Comparison of ENCODE assay signal across 10 cellular contexts in the genomic region with DNA sequence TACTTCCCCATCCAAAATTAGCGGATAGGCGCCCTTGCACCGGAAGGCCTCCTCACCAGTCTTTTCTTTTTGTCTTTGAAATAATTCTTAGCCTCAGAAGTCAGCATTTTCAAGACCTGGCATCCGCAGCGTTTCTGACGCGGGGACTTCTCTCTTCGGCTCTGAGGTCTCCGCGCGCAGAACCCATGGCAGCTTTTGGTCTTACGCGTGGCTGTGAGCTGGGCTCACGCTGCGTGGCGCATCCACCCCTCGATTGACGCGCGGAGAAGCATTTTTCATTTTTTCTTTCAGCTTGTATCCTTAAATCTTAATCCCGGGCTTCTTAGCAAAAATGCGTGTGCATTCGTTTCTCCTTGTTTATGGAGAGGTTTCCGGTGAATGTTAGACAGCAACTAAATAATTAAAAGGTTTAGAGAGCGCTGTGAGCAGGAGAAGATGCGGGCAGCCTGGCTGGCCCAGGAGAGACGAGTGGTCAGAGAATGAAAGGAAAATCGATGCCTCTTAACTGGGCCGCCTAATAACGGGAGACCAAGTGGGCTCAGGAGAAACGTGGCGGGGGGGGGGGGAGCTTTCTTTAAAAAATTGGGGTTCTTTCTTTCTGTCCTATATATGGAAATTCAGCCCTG. TPM values are rescaled to one million over a fixed set of nuclear protein-coding genes. Genes with fewer than 3 reads are reported as not detected.
DNase-seq lines count a peak whose midpoint lies in the region; ATAC-seq, FAIRE-seq and TF ChIP-seq lines count a peak whose summit lies in the region.
"Had no signal": no experiment of that assay in that cellular context is flagged by ENCODE, and none has a peak within 500 bp of the region (broad histone marks: within the 10 kb centered on the region; RNA-seq: fewer than 3 reads in every experiment).

No MANE protein-coding gene starts in this region.

- peaks cover 100% of the 10 kb centered on the region for H3K27me3 ChIP-seq in left ventricle myocardium inferior (ENCODE audit: low read depth)
- H3K27me3 ChIP-seq in keratinocyte (ENCODE audit: control insufficient read depth, extremely low read depth, insufficient read depth, low read length) = peaks cover 12% of the 10 kb centered on the region
- peaks cover 58% of the 10 kb centered on the region for H3K27me3 ChIP-seq in thymus (ENCODE audit: control insufficient read depth, insufficient read depth)
- H3K27me3 ChIP-seq in right cardiac atrium (ENCODE audit: control insufficient read depth, insufficient read depth) = no peaks in the 10 kb centered on the region
- peaks cover 95% of the 10 kb centered on the region for H3K27me3 ChIP-seq in lower lobe of right lung (ENCODE audit: low read depth)

- peaks cover 74% of the 10 kb centered on the region for H3K4me1 ChIP-seq in left ventricle myocardium inferior
- H3K4me1 ChIP-seq in keratinocyte (ENCODE audit: control insufficient read depth, extremely low read depth, insufficient read depth, low read length) = peaks cover 3% of the 10 kb centered on the region
- H3K4me1 ChIP-seq in thymus (ENCODE audit: control insufficient read depth, insufficient read depth, low read length) = peaks cover 38% of the 10 kb centered on the region
- H3K4me1 ChIP-seq in right cardiac atrium (ENCODE audit: control insufficient read depth, insufficient read depth, low read length) = peaks cover 6% of the 10 kb centered on the region
- H3K4me1 ChIP-seq in lower lobe of right lung = peaks cover 63% of the 10 kb centered on the region

- FAIRE-seq in keratinocyte (lab: Jason Lieb, UNC) = no peak

- peak overlapping the region; percentile 86 for H3K27ac Mint-ChIP-seq in activated T-helper 1 cell treated with anti-CD3 and anti-CD28 coated beads, Interleukin-12 subunit alpha, Interleukin-12 subunit beta, Interleukin-2, Interleukin-4 antibody, amounts not matched to agents 30 ng/mL and 10 ng/mL and 1 ng/mL, durations not matched to agents 14 hours and 24 hours and 36 hours

- H3K9ac ChIP-seq in keratinocyte (ENCODE audit: control insufficient read depth, extremely low read depth, insufficient read depth, low read length) = peak overlapping the region; percentile 37
- H3K9ac ChIP-seq: BLaER1 had no signal

- H3K36me3 ChIP-seq in left ventricle myocardium inferior (no peaks in the 10 kb centered on the region), keratinocyte (ENCODE audit: control insufficient read depth in 2 of 2, extremely low read depth in 1 of 2, insufficient read depth in 2 of 2, low read length in 2 of 2) (no peaks in the 10 kb centered on the region), thymus (ENCODE audit: control insufficient read depth, insufficient read depth) (no peaks in the 10 kb centered on the region), lower lobe of right lung (no peaks in the 10 kb centered on the region)
- H3K36me3 ChIP-seq: BLaER1 had no signal

- no peak for DNase-seq in left ventricle myocardium inferior
- no peak for DNase-seq in left ventricle myocardium superior
- no peak for DNase-seq in activated T-helper 1 cell treated with anti-CD3 and anti-CD28 coated beads, Interleukin-12 subunit alpha, Interleukin-12 subunit beta, Interleukin-2, Interleukin-4 antibody, amounts not matched to agents 30 ng/mL and 10 ng/mL and 1 ng/mL, durations not matched to agents 14 hours and 24 hours and 36 hours (ENCODE audit: low spot score)
- DNase-seq in keratinocyte (ENCODE audit: low read depth, low spot score) = no peak
- no peak for DNase-seq in right cardiac atrium
- no peak for DNase-seq in Right ventricle myocardium inferior (ENCODE audit: missing footprints)
- DNase-seq in lower lobe of right lung = no peak

- H3K4me1 Mint-ChIP-seq in activated T-helper 1 cell treated with anti-CD3 and anti-CD28 coated beads, Interleukin-12 subunit alpha, Interleukin-12 subunit beta, Interleukin-2, Interleukin-4 antibody, amounts not matched to agents 30 ng/mL and 10 ng/mL and 1 ng/mL, durations not matched to agents 14 hours and 24 hours and 36 hours (ENCODE audit: low read depth) = peaks cover 48% of the 10 kb centered on the region

- H3K27me3 Mint-ChIP-seq in activated T-helper 1 cell treated with anti-CD3 and anti-CD28 coated beads, Interleukin-12 subunit alpha, Interleukin-12 subunit beta, Interleukin-2, Interleukin-4 antibody, amounts not matched to agents 30 ng/mL and 10 ng/mL and 1 ng/mL, durations not matched to agents 14 hours and 24 hours and 36 hours (ENCODE audit: insufficient read depth) = peaks cover 34% of the 10 kb centered on the region

- dilution Hi-C loops in keratinocyte (cut with MboI; ENCODE audit: extremely low pct_ligation_motif_present, low sequenced_read_pairs) = no loop called here

- intact Hi-C loops in left ventricle myocardium inferior (cut with micrococcal nuclease) = no loop called here
- intact Hi-C loops in left ventricle myocardium superior (cut with micrococcal nuclease) = no loop called here
- intact Hi-C loops in activated T-helper 1 cell treated with anti-CD3 and anti-CD28 coated beads, Interleukin-12 subunit alpha, Interleukin-12 subunit beta, Interleukin-2, Interleukin-4 antibody, amounts not matched to agents 30 ng/mL and 10 ng/mL and 1 ng/mL, durations not matched to agents 14 hours and 24 hours and 36 hours (cut with micrococcal nuclease) = loop anchor here (2.0 to 10.0 kb wide), 8 partner anchors 130 to 1250 kb away; partner anchors contain the start of gene TAF3
- intact Hi-C loops in right cardiac atrium (cut with DNase I) = no loop called here
- intact Hi-C loops in Right ventricle myocardium inferior (cut with DNase I) = loop anchor here (5.0 to 10.0 kb wide), 3 partner anchors 222 to 422 kb away; no protein-coding TSS in a partner anchor
- intact Hi-C loops in lower lobe of right lung (cut with DNase I) = no loop called here

- H3K4me2 ChIP-seq in keratinocyte (ENCODE audit: control insufficient read depth, extremely low read depth, insufficient read depth, low read depth, low read length) = peak overlapping the region; percentile 37

- TF ChIP-seq CTCF in left ventricle myocardium inferior (IDR thresholded peaks at IDR 0.05; ENCODE audit: borderline replicate concordance) (no peak), keratinocyte (optimal IDR thresholded peaks at IDR 0.05 in 1 of 3, IDR thresholded peaks at IDR 0.05 in 1 of 3, conservative IDR thresholded peaks at IDR 0.05 in 1 of 3; ENCODE audit: extremely low read depth in 1 of 3, insufficient read depth in 2 of 3, low read length in 3 of 3) (no peak), lower lobe of right lung (IDR thresholded peaks at IDR 0.05) (no peak)

- peaks cover 29% of the 10 kb centered on the region for H3K79me2 ChIP-seq in keratinocyte (ENCODE audit: control insufficient read depth, insufficient read depth, low read length)

- peak overlapping the region; percentile 77 for H3K4me3 Mint-ChIP-seq in activated T-helper 1 cell treated with anti-CD3 and anti-CD28 coated beads, Interleukin-12 subunit alpha, Interleukin-12 subunit beta, Interleukin-2, Interleukin-4 antibody, amounts not matched to agents 30 ng/mL and 10 ng/mL and 1 ng/mL, durations not matched to agents 14 hours and 24 hours and 36 hours

- H3K9me3 ChIP-seq in left ventricle myocardium inferior (replicated peaks) (no peaks in the 10 kb centered on the region), keratinocyte (ENCODE audit: control insufficient read depth, low read depth, low read length) (no peaks in the 10 kb centered on the region), thymus (ENCODE audit: control insufficient read depth) (no peaks in the 10 kb centered on the region), right cardiac atrium (ENCODE audit: control insufficient read depth, low read length) (no peaks in the 10 kb centered on the region), lower lobe of right lung (no peaks in the 10 kb centered on the region)
- H3K9me3 ChIP-seq: body of pancreas had no signal

- WGBS in thymus = 6% methylated on average over 32 of the region's 32 CpGs
- WGBS in right cardiac atrium = 39% methylated on average over 32 of the region's 32 CpGs

- no peaks in the 10 kb centered on the region for H3K9me1 ChIP-seq in keratinocyte (ENCODE audit: control insufficient read depth, extremely low read depth, insufficient read depth, low read length)

- no peaks in the 10 kb centered on the region for H4K20me1 ChIP-seq in keratinocyte (ENCODE audit: control insufficient read depth, extremely low read depth, insufficient read depth, low read length)

- H3K36me3 Mint-ChIP-seq in activated T-helper 1 cell treated with anti-CD3 and anti-CD28 coated beads, Interleukin-12 subunit alpha, Interleukin-12 subunit beta, Interleukin-2, Interleukin-4 antibody, amounts not matched to agents 30 ng/mL and 10 ng/mL and 1 ng/mL, durations not matched to agents 14 hours and 24 hours and 36 hours (ENCODE audit: low read depth) = peaks cover 18% of the 10 kb centered on the region

- H3K9me3 Mint-ChIP-seq in activated T-helper 1 cell treated with anti-CD3 and anti-CD28 coated beads, Interleukin-12 subunit alpha, Interleukin-12 subunit beta, Interleukin-2, Interleukin-4 antibody, amounts not matched to agents 30 ng/mL and 10 ng/mL and 1 ng/mL, durations not matched to agents 14 hours and 24 hours and 36 hours = no peaks in the 10 kb centered on the region

- ATAC-seq in left ventricle myocardium superior (no peak), right cardiac atrium (no peak), Right ventricle myocardium inferior (no peak), lower lobe of right lung (no peak)

- H3K27ac ChIP-seq in left ventricle myocardium inferior (replicated peaks) (peak overlapping the region; percentile 60), keratinocyte (ENCODE audit: control insufficient read depth, insufficient read depth, low read length) (peak overlapping the region; percentile 14), thymus (ENCODE audit: low read depth) (no peak overlapping the region), right cardiac atrium (ENCODE audit: low read length) (no peak overlapping the region), lower lobe of right lung (no peak overlapping the region)
- H3K27ac ChIP-seq: BLaER1, body of pancreas had no signal

- no peak overlapping the region for H2AFZ ChIP-seq in keratinocyte (ENCODE audit: control insufficient read depth, low read length)

- H3K4me3 ChIP-seq in left ventricle myocardium inferior (peak overlapping the region; percentile 67), keratinocyte (ENCODE audit: control insufficient read depth in 2 of 3, extremely low read depth in 1 of 3, insufficient read depth in 2 of 3, low read depth in 1 of 3, low read length in 3 of 3) (peak overlapping the region in 1 of 3 experiments; percentile 19), thymus (ENCODE audit: low read length) (peak overlapping the region; percentile 37), right cardiac atrium (ENCODE audit: low read length) (no peak overlapping the region), lower lobe of right lung (no peak overlapping the region)
- H3K4me3 ChIP-seq: body of pancreas had no signal

RNA-seq across cellular contexts. Expression of gene GATA3, which starts 2.0 kb away (rescaled TPM):
- total RNA-seq in left ventricle myocardium inferior (1.4 TPM), left ventricle myocardium superior (1.1 TPM), right cardiac atrium (1 to 10 TPM in 2 of 4 donors, under 1 TPM in 2; 0.76 to 1.7 (median 0.95) TPM), Right ventricle myocardium inferior (1.3 TPM), lower lobe of right lung (4.6 TPM)
- total RNA-seq in activated T-helper 1 cell treated with anti-CD3 and anti-CD28 coated beads, Interleukin-12 subunit alpha, Interleukin-12 subunit beta, Interleukin-2, Interleukin-4 antibody, amounts not matched to agents 30 ng/mL and 10 ng/mL and 1 ng/mL, durations not matched to agents 14 hours and 24 hours and 36 hours = 79.5 TPM in 2 replicates
- polyA plus RNA-seq in keratinocyte (1.7 to 7.7 TPM (median 4.0 TPM) in 3 replicates), thymus (17.5 TPM), right cardiac atrium (1.4 TPM)
- 13.3 TPM for polyA plus RNA-seq in keratinocyte (2011; ENCODE audit: low read depth)
- polyA plus RNA-seq in keratinocyte (2011; cell fraction: cytosol; rRNA removed) = 4.7 and 5.3 TPM in 2 replicates
- 15.8 and 15.9 TPM in 2 replicates for polyA plus RNA-seq in keratinocyte (2011; cell fraction: nucleus; rRNA removed)
- polyA plus RNA-seq in keratinocyte (2012; ENCODE audit: low replicate concordance) = 20.8 and 33.0 TPM in 2 replicates
- 1.0 to 7.4 TPM (median 1.9 TPM) in 3 replicates for polyA minus RNA-seq in keratinocyte
- polyA minus RNA-seq in keratinocyte (2011; cell fraction: cytosol; rRNA and poly(A)+ RNA removed) = 4.4 TPM
- polyA minus RNA-seq in keratinocyte (2011; cell fraction: nucleus; rRNA and poly(A)+ RNA removed) = 5.5 and 5.8 TPM in 2 replicates

Comparison
In these comparisons a context has a peak if more than half of its experiments do, and no peak if none do; other contexts are left out.
1. H3K27ac ChIP-seq: peak in left ventricle myocardium inferior (single experiment) and keratinocyte (single experiment); none in thymus (single experiment), right cardiac atrium (single experiment) and lower lobe of right lung (single experiment).
2. H3K4me3 ChIP-seq: peak in left ventricle myocardium inferior (single experiment) and thymus (single experiment); none in right cardiac atrium (single experiment) and lower lobe of right lung (single experiment).
3. intact Hi-C loops: an anchor here in activated T-helper 1 cell treated with anti-CD3 and anti-CD28 coated beads, Interleukin-12 subunit alpha, Interleukin-12 subunit beta, Interleukin-2, Interleukin-4 antibody, amounts not matched to agents 30 ng/mL and 10 ng/mL and 1 ng/mL, durations not matched to agents 14 hours and 24 hours and 36 hours (2.0 to 10.0 kb wide) and Right ventricle myocardium inferior (5.0 to 10.0 kb wide); none called in left ventricle myocardium inferior, left ventricle myocardium superior, right cardiac atrium and lower lobe of right lung.
4. RNA of gene GATA3, which starts 2.0 kb away (total RNA-seq): 79.5 TPM in activated T-helper 1 cell treated with anti-CD3 and anti-CD28 coated beads, Interleukin-12 subunit alpha, Interleukin-12 subunit beta, Interleukin-2, Interleukin-4 antibody, amounts not matched to agents 30 ng/mL and 10 ng/mL and 1 ng/mL, durations not matched to agents 14 hours and 24 hours and 36 hours; 4.6 TPM in lower lobe of right lung (single experiment), 1.4 TPM in left ventricle myocardium inferior (single experiment), 1.3 TPM in Right ventricle myocardium inferior (single experiment), 1.1 TPM in left ventricle myocardium superior (single experiment) and 0.76 to 1.7 TPM in right cardiac atrium; every median in the first group is over 10 times any median in the second.